9 cellular contexts compared by ENCODE assay signal in genomic region chr9:89519393-89519805, GRCh38. TPM values are rescaled to one million over a fixed set of nuclear protein-coding genes. Genes with fewer than 3 reads are reported as not detected.
DNase-seq lines count a peak whose midpoint lies in the region; ATAC-seq, FAIRE-seq and TF ChIP-seq lines count a peak whose summit lies in the region.
"Had no signal": no experiment of that assay in that cellular context is flagged by ENCODE, and none has a peak within 500 bp of the region (broad histone marks: within the 10 kb centered on the region; RNA-seq: fewer than 3 reads in every experiment).

No MANE protein-coding gene starts in this region.

- H3K9me3 ChIP-seq in vagina = no peaks in the 10 kb centered on the region

- no peak for DNase-seq in GM12891 (ENCODE audit: insufficient read length, low spot score)
- DNase-seq in NCI-H2196 treated with DMSO at 0.1 percent for 48 hours (lab: John Stamatoyannopoulos, UW; ENCODE audit: unreplicated experiment) = peak; percentile 22
- DNase-seq in dermis blood vessel endothelial cell = peak; percentile 55
- DNase-seq in omental fat pad (ENCODE audit: low spot score) = no peak
- DNase-seq in vagina (ENCODE audit: extremely low spot score in 2 of 2) = no peak
- no peak for DNase-seq in NCI-H187 (lab: John Stamatoyannopoulos, UW)
- no peak for DNase-seq in islet precursor cell
- DNase-seq: activated CD4-positive, alpha-beta T cell treated with anti-CD3 and anti-CD28 coated beads, Interleukin-2, amount 50 U/mL, for 1 hour; NCI-H526 treated with DMSO at 0.1 percent for 48 hours had no signal

- TF ChIP-seq POLR2A in GM12891 (IDR thresholded peaks at IDR 0.05; ENCODE audit: low read depth, low read length) (no peak), vagina (IDR thresholded peaks at IDR 0.05) (no peak)

- intact Hi-C loops in vagina (cut with DNase I) = no loop called here

- no peaks in the 10 kb centered on the region for H3K36me3 ChIP-seq in vagina

- H3K27ac ChIP-seq in vagina = no peak overlapping the region

- peak; percentile 46 for ATAC-seq in omental fat pad (ENCODE audit: low FRiP score)

- FAIRE-seq in GM12891 (lab: Jason Lieb, UNC) = peak; percentile 75

- H3K4me3 ChIP-seq in vagina = no peak overlapping the region

- TF ChIP-seq CTCF in omental fat pad (IDR thresholded peaks at IDR 0.05) (no peak), vagina (IDR thresholded peaks at IDR 0.05) (no peak)

- H3K27me3 ChIP-seq in vagina = no peaks in the 10 kb centered on the region

- H3K4me1 ChIP-seq in vagina = no peaks in the 10 kb centered on the region

TF ChIP-seq in GM12891, 5 proteins besides CTCF, POLR2A, EP300 and RAD21:
- no peak for TF ChIP-seq SPI1 (IDR thresholded peaks at IDR 0.05; ENCODE audit: low read depth, low read length)
- TF ChIP-seq POU2F2 (IDR thresholded peaks at IDR 0.05; ENCODE audit: low read depth, low read length) = no peak
- TF ChIP-seq POLR2AphosphoS5 (IDR thresholded peaks at IDR 0.05; ENCODE audit: low read depth, low read length) = no peak
- no peak for TF ChIP-seq PAX5 (IDR thresholded peaks at IDR 0.05; ENCODE audit: insufficient read depth, low read length, severe bottlenecking)
- TF ChIP-seq TAF1 (IDR thresholded peaks at IDR 0.05; ENCODE audit: low read depth, low read length) = no peak

RNA-seq across cellular contexts. Expression of gene SEMA4D, which starts 21.5 kb away (rescaled TPM):
- 42.2 TPM for polyA plus RNA-seq in GM12891 (2012; ENCODE audit: low read depth, missing spikeins)
- total RNA-seq in dermis blood vessel endothelial cell (2.9 and 8.1 TPM in 2 replicates), omental fat pad (10 to 100 TPM; 14.2 to 49.5 (median 18.3) TPM), vagina (39.3 TPM)

Comparison
In these comparisons a context has a peak if more than half of its experiments do, and no peak if none do; other contexts are left out.
1. DNase-seq: peak in NCI-H2196 treated with DMSO at 0.1 percent for 48 hours (single experiment) and dermis blood vessel endothelial cell (single experiment); none in GM12891 (single experiment), omental fat pad (single experiment), vagina (0 of 2), NCI-H187 (0 of 2) and islet precursor cell (single experiment).